ENCODE assay signal across 12 cellular contexts in genomic region chr21:35020446-35020845, GRCh38. TPM values are rescaled to one million over a fixed set of nuclear protein-coding genes. Genes with fewer than 3 reads are reported as not detected.
DNase-seq lines count a peak whose midpoint lies in the region; ATAC-seq and TF ChIP-seq lines count a peak whose summit lies in the region.
"Had no signal": no experiment of that assay in that cellular context is flagged by ENCODE, and none has a peak within 500 bp of the region (broad histone marks: within the 10 kb centered on the region; RNA-seq: fewer than 3 reads in every experiment).

No MANE protein-coding gene starts in this region.

- peak overlapping the region; percentile 39 for H3K27ac ChIP-seq in OCI-LY1 (ENCODE audit: low read depth, low read length, poor library complexity, severe bottlenecking)
- H3K27ac ChIP-seq in spleen: peak overlapping the region in 6 of 8 donors; percentile 39 to 81 (median 69)
- no peak overlapping the region for H3K27ac ChIP-seq in GM23248
- H3K27ac ChIP-seq: KMS-11 had no signal

- H3K9ac ChIP-seq in OCI-LY1 (ENCODE audit: low read length): no peak overlapping the region
- H3K9ac ChIP-seq in GM23248: no peak overlapping the region
- H3K9ac ChIP-seq: KMS-11 had no signal

- H3K9me3 Mint-ChIP-seq in activated T-helper 1 cell treated with anti-CD3 and anti-CD28 coated beads, Interleukin-12 subunit alpha, Interleukin-12 subunit beta, Interleukin-2, Interleukin-4 antibody, amounts not matched to agents 30 ng/mL and 10 ng/mL and 1 ng/mL, durations not matched to agents 14 hours and 24 hours and 36 hours: peaks cover 5% of the 10 kb centered on the region
- no peaks in the 10 kb centered on the region for H3K9me3 Mint-ChIP-seq in MCF 10A (ENCODE audit: unreplicated experiment)

- H3K36me3 ChIP-seq in OCI-LY1 (ENCODE audit: insufficient read depth, low read length): peaks cover 47% of the 10 kb centered on the region; the same call in 1 of the 2 replicates
- H3K36me3 ChIP-seq in spleen: peaks cover 0 to 9% (median 3%) of the 10 kb centered on the region in 6 donors
- H3K36me3 ChIP-seq in GM23248 (ENCODE audit: low read depth): no peaks in the 10 kb centered on the region

- no peaks in the 10 kb centered on the region for H3K27me3 ChIP-seq in OCI-LY1 (ENCODE audit: insufficient read depth, low read length)
- no peaks in the 10 kb centered on the region for H3K27me3 ChIP-seq in spleen (replicated peaks in 1 of 7)
- no peaks in the 10 kb centered on the region for H3K27me3 ChIP-seq in GM23248 (replicated peaks; ENCODE audit: insufficient read depth)

- H3K4me3 ChIP-seq in OCI-LY1 (ENCODE audit: low read depth, low read length, poor library complexity, severe bottlenecking) (no peak overlapping the region), spleen (peak overlapping the region in 1 of 8 donors; percentile 36), GM23248 (no peak overlapping the region)

- no peaks in the 10 kb centered on the region for H3K9me3 ChIP-seq in OCI-LY1 (ENCODE audit: low read length)
- H3K9me3 ChIP-seq in spleen: no peaks in the 10 kb centered on the region
- no peaks in the 10 kb centered on the region for H3K9me3 ChIP-seq in GM23248 (ENCODE audit: low read depth)

- no peaks in the 10 kb centered on the region for H4K20me1 ChIP-seq in OCI-LY1 (ENCODE audit: insufficient read depth, low read length)
- H4K20me1 ChIP-seq in GM23248 (ENCODE audit: insufficient read depth): no peaks in the 10 kb centered on the region

- H3K9me2 ChIP-seq in OCI-LY1 (ENCODE audit: low read depth, low read length) (no peaks in the 10 kb centered on the region), GM23248 (ENCODE audit: insufficient read depth) (no peaks in the 10 kb centered on the region)

- peak overlapping the region; percentile 79 for H3K27ac Mint-ChIP-seq in activated T-helper 1 cell treated with anti-CD3 and anti-CD28 coated beads, Interleukin-12 subunit alpha, Interleukin-12 subunit beta, Interleukin-2, Interleukin-4 antibody, amounts not matched to agents 30 ng/mL and 10 ng/mL and 1 ng/mL, durations not matched to agents 14 hours and 24 hours and 36 hours
- H3K27ac Mint-ChIP-seq in MCF 10A (ENCODE audit: low read depth, unreplicated experiment): no peak overlapping the region

- CTCF ChIA-PET in MCF 10A (lab: Yijun Ruan, JAX): interaction anchor here (0.6 kb wide), 1 partner anchor 1083 kb away, joined by 3 read pairs; no protein-coding TSS in a partner anchor

- no peak for ATAC-seq in HG03457 (IDR thresholded peaks at IDR 0.05; ENCODE audit: unreplicated experiment)

- TF ChIP-seq CTCF in OCI-LY1 (IDR thresholded peaks at IDR 0.05; ENCODE audit: low read length): no peak
- TF ChIP-seq CTCF in spleen (IDR thresholded peaks at IDR 0.05 in 8 of 11, conservative IDR thresholded peaks at IDR 0.05 in 3 of 11): no peak
- TF ChIP-seq CTCF in MCF 10A (IDR thresholded peaks at IDR 0.05; ENCODE audit: unreplicated experiment): no peak

- H3K4me2 ChIP-seq in OCI-LY1 (ENCODE audit: low read length) (no peak overlapping the region), GM23248 (ENCODE audit: unreplicated experiment) (no peak overlapping the region)
- H3K4me2 ChIP-seq: KMS-11 had no signal

- H3K4me1 Mint-ChIP-seq in activated T-helper 1 cell treated with anti-CD3 and anti-CD28 coated beads, Interleukin-12 subunit alpha, Interleukin-12 subunit beta, Interleukin-2, Interleukin-4 antibody, amounts not matched to agents 30 ng/mL and 10 ng/mL and 1 ng/mL, durations not matched to agents 14 hours and 24 hours and 36 hours (ENCODE audit: low read depth): peaks cover 81% of the 10 kb centered on the region
- no peaks in the 10 kb centered on the region for H3K4me1 Mint-ChIP-seq in MCF 10A (ENCODE audit: insufficient read depth, unreplicated experiment)

- DNase-seq in activated T-cell treated with anti-CD3 and anti-CD28 coated beads, Interleukin-2, amount 50 U/mL, for 1 hour: peak; percentile 39
- DNase-seq in activated T-cell treated with anti-CD3 and anti-CD28 coated beads for 4 hours (no peak), spleen (peak; percentile 85), GM23248 (no peak), MCF 10A (ENCODE audit: unreplicated experiment) (no peak)
- DNase-seq in activated T-helper 1 cell treated with anti-CD3 and anti-CD28 coated beads, Interleukin-12 subunit alpha, Interleukin-12 subunit beta, Interleukin-2, Interleukin-4 antibody, amounts not matched to agents 30 ng/mL and 10 ng/mL and 1 ng/mL, durations not matched to agents 14 hours and 24 hours and 36 hours (ENCODE audit: low spot score): no peak
- DNase-seq: anterior cingulate cortex had no signal

- in situ Hi-C loops in GM23248 (cut with MboI): no loop called here

- BruUV-seq in MCF 10A (replicated peaks; lab: Mats Ljungman, UMichigan): no TSS peak

- peaks cover 57% of the 10 kb centered on the region for H3K36me3 Mint-ChIP-seq in activated T-helper 1 cell treated with anti-CD3 and anti-CD28 coated beads, Interleukin-12 subunit alpha, Interleukin-12 subunit beta, Interleukin-2, Interleukin-4 antibody, amounts not matched to agents 30 ng/mL and 10 ng/mL and 1 ng/mL, durations not matched to agents 14 hours and 24 hours and 36 hours (ENCODE audit: low read depth)
- H3K36me3 Mint-ChIP-seq in MCF 10A (ENCODE audit: insufficient read depth, unreplicated experiment): peaks cover 6% of the 10 kb centered on the region

- H2AFZ ChIP-seq in OCI-LY1 (ENCODE audit: low read length) (no peak overlapping the region), GM23248 (no peak overlapping the region)

- TF ChIP-seq POLR2A in spleen (IDR thresholded peaks at IDR 0.05): no peak

- intact Hi-C loops in activated T-helper 1 cell treated with anti-CD3 and anti-CD28 coated beads, Interleukin-12 subunit alpha, Interleukin-12 subunit beta, Interleukin-2, Interleukin-4 antibody, amounts not matched to agents 30 ng/mL and 10 ng/mL and 1 ng/mL, durations not matched to agents 14 hours and 24 hours and 36 hours (cut with micrococcal nuclease): no loop called here
- intact Hi-C loops in spleen (cut with DNase I; ENCODE audit: low total_unique reads): no loop called here
- intact Hi-C loops in MCF 10A (cut with micrococcal nuclease): no loop called here

- peaks cover 33% of the 10 kb centered on the region for H3K4me1 ChIP-seq in OCI-LY1 (ENCODE audit: insufficient read depth, low read length, severe bottlenecking)
- H3K4me1 ChIP-seq in spleen: peaks cover 0 to 73% (median 24%) of the 10 kb centered on the region in 6 donors
- 0 out of 2 replicates have a peak, but pooled peaks cover 4% of the 10 kb centered on the region for H3K4me1 ChIP-seq in GM23248 (ENCODE audit: insufficient read depth)

- POLR2A ChIA-PET in MCF 10A (lab: Yijun Ruan, JAX): no interaction called here

- WGBS in spleen, 5 donors: 27 to 44% (median 29%) methylated on average over 4 of the region's 4 CpGs
- WGBS in GM23248 (ENCODE audit: low coverage in 1 of 2, low lambda C conversion rate in 2 of 2, missing lambda C conversion rate in 2 of 2), 2 experiments: 77 to 78% methylated on average over 4 of the region's 4 CpGs

- no peaks in the 10 kb centered on the region for H3F3A ChIP-seq in OCI-LY1 (ENCODE audit: insufficient read depth, low read length)
- H3F3A ChIP-seq in GM23248 (ENCODE audit: insufficient read depth): no peaks in the 10 kb centered on the region

- peak overlapping the region; percentile 21 for H3K4me3 Mint-ChIP-seq in activated T-helper 1 cell treated with anti-CD3 and anti-CD28 coated beads, Interleukin-12 subunit alpha, Interleukin-12 subunit beta, Interleukin-2, Interleukin-4 antibody, amounts not matched to agents 30 ng/mL and 10 ng/mL and 1 ng/mL, durations not matched to agents 14 hours and 24 hours and 36 hours
- H3K4me3 Mint-ChIP-seq in MCF 10A (ENCODE audit: unreplicated experiment): no peak overlapping the region

- H3K79me2 ChIP-seq in OCI-LY1 (ENCODE audit: insufficient read depth, low read length) (peaks cover 54% of the 10 kb centered on the region), GM23248 (ENCODE audit: insufficient read depth) (no peaks in the 10 kb centered on the region)

- H3K27me3 Mint-ChIP-seq in activated T-helper 1 cell treated with anti-CD3 and anti-CD28 coated beads, Interleukin-12 subunit alpha, Interleukin-12 subunit beta, Interleukin-2, Interleukin-4 antibody, amounts not matched to agents 30 ng/mL and 10 ng/mL and 1 ng/mL, durations not matched to agents 14 hours and 24 hours and 36 hours (ENCODE audit: insufficient read depth): no peaks in the 10 kb centered on the region
- H3K27me3 Mint-ChIP-seq in MCF 10A (ENCODE audit: insufficient read depth, unreplicated experiment): no peaks in the 10 kb centered on the region

RNA-seq across cellular contexts. Expression of gene RUNX1, which starts 28.7 kb away (rescaled TPM):
- total RNA-seq in activated T-helper 1 cell treated with anti-CD3 and anti-CD28 coated beads, Interleukin-12 subunit alpha, Interleukin-12 subunit beta, Interleukin-2, Interleukin-4 antibody, amounts not matched to agents 30 ng/mL and 10 ng/mL and 1 ng/mL, durations not matched to agents 14 hours and 24 hours and 36 hours: 112 and 116 TPM in 2 replicates
- 10 to 100 TPM; 29.8 to 70.0 (median 57.4) TPM for total RNA-seq in spleen
- 1 to 10 TPM; 4.8 to 7.7 (median 6.7) TPM for polyA plus RNA-seq in spleen
- total RNA-seq in GM23248 (2014; rRNA removed; shearing (Covaris generic)): 32.6 and 35.3 TPM in 2 replicates
- polyA plus RNA-seq in GM23248 (2016; fragmentation: Nextera tagmentation; extraction: Ambion mirVana): 21.3 and 23.1 TPM in 2 replicates
- total RNA-seq in MCF 10A (2022): 86.2 and 102 TPM in 2 replicates
- total RNA-seq: G401 had no signal
- polyA plus RNA-seq: neural cell had no signal

Comparison
In these comparisons a context has a peak if more than half of its experiments do, and no peak if none do; other contexts are left out.
1. DNase-seq: peak in activated T-cell treated with anti-CD3 and anti-CD28 coated beads, Interleukin-2, amount 50 U/mL, for 1 hour (single experiment) and spleen (single experiment); none in activated T-cell treated with anti-CD3 and anti-CD28 coated beads for 4 hours (single experiment), activated T-helper 1 cell treated with anti-CD3 and anti-CD28 coated beads, Interleukin-12 subunit alpha, Interleukin-12 subunit beta, Interleukin-2, Interleukin-4 antibody, amounts not matched to agents 30 ng/mL and 10 ng/mL and 1 ng/mL, durations not matched to agents 14 hours and 24 hours and 36 hours (single experiment), GM23248 (single experiment) and MCF 10A (single experiment).